In the genomic region with DNA sequence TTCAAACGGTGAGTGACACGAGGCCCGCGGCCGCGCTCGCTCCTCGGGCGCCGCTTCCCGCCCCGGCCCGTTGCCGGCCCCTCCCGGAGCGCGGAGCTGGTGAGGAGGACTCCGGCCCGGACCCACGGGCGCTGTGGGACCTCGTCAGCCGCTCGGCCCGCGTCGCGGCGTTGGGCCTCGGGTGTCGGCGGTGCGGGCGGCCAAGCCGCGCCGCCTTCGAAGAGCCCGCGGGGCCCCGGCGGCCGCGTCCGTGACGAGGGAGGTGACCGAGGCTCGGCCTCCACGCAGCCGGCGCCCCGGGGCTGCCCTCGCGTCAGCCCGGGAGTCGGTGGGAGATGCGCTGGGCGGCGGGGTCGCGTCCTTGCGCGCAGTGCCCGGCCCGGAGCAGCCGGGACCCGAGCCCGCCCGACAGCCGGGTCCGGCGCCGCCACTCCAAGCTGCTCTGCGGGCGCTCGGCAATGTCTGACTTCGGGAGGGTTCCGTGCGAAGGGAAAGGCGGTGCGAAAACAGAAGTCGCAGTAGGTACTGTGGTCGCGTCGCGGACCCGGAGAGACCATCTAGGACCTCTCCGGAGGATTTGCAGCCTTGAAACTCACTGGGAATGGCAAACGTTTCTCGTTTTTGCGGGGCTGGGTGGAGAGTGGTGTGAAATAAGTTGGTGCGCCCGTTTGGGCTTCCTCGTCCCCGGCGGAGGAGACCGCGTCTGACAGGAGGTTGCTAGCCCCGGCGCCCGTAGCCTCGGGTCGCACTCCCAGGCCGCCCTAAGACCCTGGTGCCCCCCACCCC, we compare ENCODE assay signal across 8 cellular contexts. TPM values are rescaled to one million over a fixed set of nuclear protein-coding genes. Genes with fewer than 3 reads are reported as not detected.
DNase-seq lines count a peak whose midpoint lies in the region; ATAC-seq and TF ChIP-seq lines count a peak whose summit lies in the region.

No MANE protein-coding gene starts in this region.

- H3K27me3 Mint-ChIP-seq in stimulated activated memory B cell treated with anti-CD40 and anti-IgM and Interleukin-4, amounts not matched to agents 10 μg/mL and 1 μg/mL and 100 μg/mL, for 72 hours: no peaks in the 10 kb centered on the region

- peak; percentile 27 for DNase-seq in LHCN-M2 (ENCODE audit: low read depth)
- peak; percentile 44 to 53 for DNase-seq in activated CD4-positive, alpha-beta T cell treated with anti-CD3 and anti-CD28 coated beads, Interleukin-2, amount 50 U/mL, for 48 hours
- peak in 2 of 3 donors; percentile 24 to 27 for DNase-seq in effector memory CD4-positive, alpha-beta T cell
- peak; percentile 52 to 74 (median 73) for DNase-seq in mucosa of descending colon
- no peak for DNase-seq in OCI-M2 (lab: John Stamatoyannopoulos, UW; ENCODE audit: unreplicated experiment)

- H3K36me3 ChIP-seq in effector memory CD4-positive, alpha-beta T cell (ENCODE audit: control insufficient read depth, insufficient read depth, low read length): no peaks in the 10 kb centered on the region
- H3K36me3 ChIP-seq in mucosa of descending colon (ENCODE audit: low read depth): no peaks in the 10 kb centered on the region

- peak; percentile 17 for ATAC-seq in GM21526 (IDR thresholded peaks at IDR 0.05; ENCODE audit: low FRiP score, unreplicated experiment)
- ATAC-seq in mucosa of descending colon: peak; percentile 12
- peak; percentile 48 for ATAC-seq in stimulated activated memory B cell treated with anti-CD40 and anti-IgM and Interleukin-4, amounts not matched to agents 10 μg/mL and 1 μg/mL and 100 μg/mL, for 72 hours

- H3K4me3 ChIP-seq in effector memory CD4-positive, alpha-beta T cell (ENCODE audit: insufficient read depth, low read depth, low read length, poor library complexity, severe bottlenecking): peak overlapping the region; percentile 82
- H3K4me3 ChIP-seq in mucosa of descending colon: peak overlapping the region; percentile 85

- no peak for TF ChIP-seq CTCF in C4-2B (conservative IDR thresholded peaks at IDR 0.05)
- no peak for TF ChIP-seq CTCF in mucosa of descending colon (IDR thresholded peaks at IDR 0.05)

- H3K9me3 Mint-ChIP-seq in stimulated activated memory B cell treated with anti-CD40 and anti-IgM and Interleukin-4, amounts not matched to agents 10 μg/mL and 1 μg/mL and 100 μg/mL, for 72 hours: no peaks in the 10 kb centered on the region

- no peaks in the 10 kb centered on the region for H3K9me3 ChIP-seq in effector memory CD4-positive, alpha-beta T cell (ENCODE audit: control insufficient read depth, low read length)
- H3K9me3 ChIP-seq in mucosa of descending colon: no peaks in the 10 kb centered on the region

- peak overlapping the region; percentile 98 for H3K27ac Mint-ChIP-seq in stimulated activated memory B cell treated with anti-CD40 and anti-IgM and Interleukin-4, amounts not matched to agents 10 μg/mL and 1 μg/mL and 100 μg/mL, for 72 hours

- intact Hi-C loops in mucosa of descending colon (cut with DNase I, micrococcal nuclease): no loop called here

- peaks cover 11% of the 10 kb centered on the region for H3K36me3 Mint-ChIP-seq in stimulated activated memory B cell treated with anti-CD40 and anti-IgM and Interleukin-4, amounts not matched to agents 10 μg/mL and 1 μg/mL and 100 μg/mL, for 72 hours

- peak overlapping the region; percentile 100 for H3K4me3 Mint-ChIP-seq in stimulated activated memory B cell treated with anti-CD40 and anti-IgM and Interleukin-4, amounts not matched to agents 10 μg/mL and 1 μg/mL and 100 μg/mL, for 72 hours

- peaks cover 68% of the 10 kb centered on the region for H3K4me1 Mint-ChIP-seq in stimulated activated memory B cell treated with anti-CD40 and anti-IgM and Interleukin-4, amounts not matched to agents 10 μg/mL and 1 μg/mL and 100 μg/mL, for 72 hours

- peak overlapping the region; percentile 99 for H3K27ac ChIP-seq in C4-2B
- H3K27ac ChIP-seq in effector memory CD4-positive, alpha-beta T cell (ENCODE audit: insufficient read depth, low read length, poor library complexity, severe bottlenecking): peak overlapping the region; percentile 91

- H3K27me3 ChIP-seq in effector memory CD4-positive, alpha-beta T cell (replicated peaks; ENCODE audit: control insufficient read depth, insufficient read depth, low read length, poor library complexity, severe bottlenecking): no peaks in the 10 kb centered on the region

- H3K4me1 ChIP-seq in effector memory CD4-positive, alpha-beta T cell (ENCODE audit: control insufficient read depth, insufficient read depth, low read length, poor library complexity, severe bottlenecking): peaks cover 6% of the 10 kb centered on the region
- H3K4me1 ChIP-seq in mucosa of descending colon (ENCODE audit: low read depth): peaks cover 23% of the 10 kb centered on the region

RNA-seq across cellular contexts. Expression of a gene that starts 0.8 kb away (rescaled TPM):
- 7.6 and 7.7 TPM in 2 replicates for total RNA-seq in LHCN-M2 (2014; rRNA removed)
- 10.8 TPM for polyA plus RNA-seq in LHCN-M2 (2012)
- 10 to 100 TPM; 48.7 to 60.3 (median 50.6) TPM for total RNA-seq in mucosa of descending colon

RNA-seq across cellular contexts. Expression of a gene that starts 40.9 kb away (rescaled TPM):
- total RNA-seq in LHCN-M2 (2014; rRNA removed) (1.3 and 1.4 TPM in 2 replicates), mucosa of descending colon (1 to 10 TPM; 1.7 to 2.4 (median 2.1) TPM)
- polyA plus RNA-seq in LHCN-M2 (2012): 5.4 TPM
